Comparison of ENCODE assay signal across 8 cellular contexts in the genomic region with DNA sequence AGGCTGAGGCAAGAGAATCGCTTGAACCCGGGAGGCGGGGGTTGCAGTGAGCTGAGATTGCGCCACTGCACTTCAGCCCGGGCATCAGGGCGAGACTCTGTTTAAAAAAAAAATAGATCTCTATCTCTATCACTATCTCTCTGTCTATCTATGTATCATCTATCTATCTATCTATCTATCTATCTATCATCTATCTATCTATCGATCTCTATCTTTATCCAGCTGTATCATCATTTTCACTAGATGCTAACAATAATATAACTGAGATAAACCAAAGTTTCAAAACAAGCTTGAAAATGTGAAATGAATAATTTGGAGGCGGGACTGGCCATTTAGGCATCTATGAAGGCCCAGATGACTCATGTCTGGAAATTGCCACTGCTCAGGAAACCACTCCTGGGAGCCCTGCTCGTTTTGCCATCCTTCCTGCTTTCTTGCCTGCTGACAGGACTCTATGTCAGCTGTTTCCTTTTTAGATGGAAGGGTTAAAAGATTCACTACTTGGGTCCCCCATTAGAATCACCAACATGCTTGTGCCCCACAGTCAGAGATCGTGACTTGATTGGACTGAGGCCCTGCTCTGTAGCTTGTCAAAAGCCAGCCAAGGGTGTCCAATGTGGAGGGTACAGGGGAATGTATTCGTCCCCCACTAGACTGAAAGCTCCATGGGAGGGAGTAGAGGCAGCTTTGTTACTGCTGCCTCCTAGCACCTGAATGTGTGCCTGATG.
DNase-seq lines count a peak whose midpoint lies in the region; ATAC-seq and TF ChIP-seq lines count a peak whose summit lies in the region.

No MANE protein-coding gene starts in this region.

- H3K4me2 ChIP-seq in neural progenitor cell = no peak overlapping the region

- no peaks in the 10 kb centered on the region for H3F3A ChIP-seq in neural progenitor cell (ENCODE audit: low read depth)

- intact Hi-C loops in breast epithelium (cut with DNase I; ENCODE audit: low total_unique reads) = no loop called here

- peak; percentile 41 for DNase-seq in Caki2 (ENCODE audit: low read depth)
- DNase-seq in LoVo (ENCODE audit: low spot score) = peak; percentile 31
- no peak for DNase-seq in breast epithelium (ENCODE audit: low spot score in 2 of 2)
- no peak for DNase-seq in neural progenitor cell (ENCODE audit: low spot score)
- no peak for DNase-seq in H7
- DNase-seq in caudate nucleus (lab: John Stamatoyannopoulos, UW) = no peak

- H3K9me3 ChIP-seq in breast epithelium (no peaks in the 10 kb centered on the region), neural progenitor cell (ENCODE audit: low read depth) (no peaks in the 10 kb centered on the region)

- in situ Hi-C loops in Caki2 (cut with HindIII; ENCODE audit: low pct_unique_long_range_greater_than_20kb, low sequenced_read_pairs) = no loop called here

- H3K36me3 ChIP-seq in breast epithelium (no peaks in the 10 kb centered on the region), neural progenitor cell (no peaks in the 10 kb centered on the region), H7 (replicated peaks; ENCODE audit: control insufficient read depth, insufficient read depth, low read length) (no peaks in the 10 kb centered on the region)

- H3K4me1 Mint-ChIP-seq in neural progenitor cell = peaks cover 6% of the 10 kb centered on the region

- H3K27me3 Mint-ChIP-seq in neural progenitor cell (ENCODE audit: insufficient read depth, low read depth) = no peaks in the 10 kb centered on the region

- TF ChIP-seq CTCF in breast epithelium (IDR thresholded peaks at IDR 0.05) (no peak), neural progenitor cell (IDR thresholded peaks at IDR 0.05) (no peak)

- H3K27me3 ChIP-seq in breast epithelium = no peaks in the 10 kb centered on the region
- no peaks in the 10 kb centered on the region for H3K27me3 ChIP-seq in neural progenitor cell
- no peaks in the 10 kb centered on the region for H3K27me3 ChIP-seq in H7 (ENCODE audit: control insufficient read depth, insufficient read depth, low read length)

- no peak for TF ChIP-seq POLR2A in breast epithelium (IDR thresholded peaks at IDR 0.05)

- no peak overlapping the region for H3K9ac ChIP-seq in neural progenitor cell

- H3K36me3 Mint-ChIP-seq in neural progenitor cell = peaks cover 7% of the 10 kb centered on the region

- H3K4me1 ChIP-seq in breast epithelium = peaks cover 0 to 8% of the 10 kb centered on the region in 2 donors
- H3K4me1 ChIP-seq in neural progenitor cell = no peaks in the 10 kb centered on the region

- peaks cover 7% of the 10 kb centered on the region for H3K9me3 Mint-ChIP-seq in neural progenitor cell

- H3K27ac Mint-ChIP-seq in neural progenitor cell = peak overlapping the region; percentile 4

- no peak overlapping the region for H3K4me3 ChIP-seq in breast epithelium
- H3K4me3 ChIP-seq in neural progenitor cell = no peak overlapping the region
- no peak overlapping the region for H3K4me3 ChIP-seq in H7 (ENCODE audit: insufficient read depth, low read depth, low read length)

- peak overlapping the region; percentile 31 to 60 for H3K27ac ChIP-seq in breast epithelium
- no peak overlapping the region for H3K27ac ChIP-seq in neural progenitor cell
- no peak overlapping the region for H3K27ac ChIP-seq in caudate nucleus (ENCODE audit: low read depth, low read length)

- no peak overlapping the region for H2AFZ ChIP-seq in neural progenitor cell (replicated peaks)

- ATAC-seq in GM19452 (IDR thresholded peaks at IDR 0.05; ENCODE audit: unreplicated experiment) (no peak), HG02885 (IDR thresholded peaks at IDR 0.05; ENCODE audit: poor library complexity, unreplicated experiment) (no peak)

- H4K20me1 ChIP-seq in neural progenitor cell (ENCODE audit: low read depth) = no peaks in the 10 kb centered on the region

- no peak overlapping the region for H3K4me3 Mint-ChIP-seq in neural progenitor cell

- H3K79me2 ChIP-seq in neural progenitor cell (ENCODE audit: low read depth) = peaks cover 10% of the 10 kb centered on the region

Comparison
In these comparisons a context has a peak if more than half of its experiments do, and no peak if none do; other contexts are left out.
1. DNase-seq: peak in Caki2 (single experiment) and LoVo (single experiment); none in breast epithelium (0 of 2), neural progenitor cell (single experiment), H7 (single experiment) and caudate nucleus (0 of 61).
2. H3K27ac ChIP-seq: peak in breast epithelium (2 of 2); none in neural progenitor cell (single experiment) and caudate nucleus (single experiment).